ENCODE assay signal across 15 cellular contexts in genomic region chr15:68369931-68370767, GRCh38.
"Had no signal": no experiment of that assay in that cellular context is flagged by ENCODE, and none has a peak within 500 bp of the region (broad histone marks: within the 10 kb centered on the region; RNA-seq: fewer than 3 reads in every experiment).

No MANE protein-coding gene starts in this region.

- H3K27me3 ChIP-seq: pancreas had no signal

- FAIRE-seq: pancreas, small intestine had no signal

- H3K9ac ChIP-seq: SK-N-SH had no signal

- H3K27ac ChIP-seq: foreskin keratinocyte, pancreas, VCaP had no signal

- DNase-seq: activated CD4-positive, alpha-beta T cell treated with anti-CD3 and anti-CD28 coated beads for 48 hours; activated CD8-positive, alpha-beta memory T cell treated with anti-CD3 and anti-CD28 coated beads, Interleukin-2, amount 50 U/mL, for 48 hours; activated CD8-positive, alpha-beta T cell treated with anti-CD3 and anti-CD28 coated beads, Interleukin-2, amount 10 ng/mL, durations not matched to agents 7 days and 5 days; activated naive CD4-positive, alpha-beta T cell treated with anti-CD3 and anti-CD28 coated beads for 36 hours; amniotic stem cell; foreskin keratinocyte; head of caudate nucleus; mesenchymal stem cell; pancreas; retina; SK-N-SH; small intestine; T-helper 1 cell; trophoblast cell had no signal

- H3K9me3 ChIP-seq: pancreas, SK-N-SH had no signal

- H3K36me3 ChIP-seq: pancreas had no signal

- H3K4me2 ChIP-seq: SK-N-SH had no signal

- H3K4me3 ChIP-seq: pancreas had no signal

- H3K4me1 ChIP-seq: foreskin keratinocyte, pancreas had no signal

- ATAC-seq: activated CD8-positive, alpha-beta T cell treated with anti-CD3 and anti-CD28 coated beads, Interleukin-2, amount 10 ng/mL, durations not matched to agents 7 days and 5 days; foreskin keratinocyte had no signal
